16 cellular contexts compared by ENCODE assay signal in the genomic region with DNA sequence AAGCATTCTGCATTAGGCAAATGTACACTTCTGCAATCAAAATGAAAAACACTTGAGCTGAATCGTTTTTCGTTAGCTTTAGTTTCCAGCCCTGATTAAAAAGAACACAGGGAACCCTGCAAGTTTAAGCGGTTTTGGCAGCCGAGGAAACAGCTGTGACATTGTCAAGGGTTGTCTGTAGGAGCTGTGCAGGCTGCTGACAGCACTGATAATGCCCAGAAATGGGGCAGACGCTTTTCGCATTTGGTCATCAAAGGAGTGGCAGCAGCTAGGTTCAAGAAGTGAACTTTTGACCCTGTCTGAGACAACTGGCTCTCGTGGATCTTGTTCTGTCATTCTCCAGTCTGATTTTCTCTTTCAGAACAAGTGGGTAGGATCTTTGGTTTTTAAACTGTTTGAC.
A peak's percentile ranks its signal among the peaks of the same experiment; 100 is the strongest.
DNase-seq lines count a peak whose midpoint lies in the region; ATAC-seq and TF ChIP-seq lines count a peak whose summit lies in the region.
"Had no signal": no experiment of that assay in that cellular context is flagged by ENCODE, and none has a peak within 500 bp of the region (broad histone marks: within the 10 kb centered on the region; RNA-seq: fewer than 3 reads in every experiment).

No MANE protein-coding gene starts in this region.

- H3K4me1 ChIP-seq in SJCRH30 (peaks cover 49% of the 10 kb centered on the region), muscle layer of duodenum (ENCODE audit: control insufficient read depth in 1 of 2, insufficient read depth in 2 of 2, low read length in 2 of 2) (peaks cover 3 to 40% of the 10 kb centered on the region in 2 donors), thoracic aorta (ENCODE audit: control insufficient read depth in 1 of 2, low read depth in 2 of 2) (peaks cover 21 to 43% of the 10 kb centered on the region in 2 donors), prostate gland (replicated peaks) (peaks cover 3% of the 10 kb centered on the region)

- H3K36me3 ChIP-seq in SJCRH30 (no peaks in the 10 kb centered on the region), muscle layer of duodenum (ENCODE audit: control insufficient read depth in 1 of 2, insufficient read depth in 2 of 2, low read length in 2 of 2) (no peaks in the 10 kb centered on the region), thoracic aorta (no peaks in the 10 kb centered on the region), prostate gland (no peaks in the 10 kb centered on the region)
- H3K36me3 ChIP-seq: Peyer's patch had no signal

- no peaks in the 10 kb centered on the region for H3K27me3 ChIP-seq in SJCRH30
- H3K27me3 ChIP-seq in muscle layer of duodenum (ENCODE audit: low read depth, low read length), result no peaks in the 10 kb centered on the region
- no peaks in the 10 kb centered on the region for H3K27me3 ChIP-seq in thoracic aorta (replicated peaks; ENCODE audit: insufficient read depth)
- no peaks in the 10 kb centered on the region for H3K27me3 ChIP-seq in prostate gland (replicated peaks; ENCODE audit: insufficient read depth)
- H3K27me3 ChIP-seq: Peyer's patch had no signal

- intact Hi-C loops in Right ventricle myocardium superior (cut with DNase I) (no loop called here), prostate gland (cut with DNase I) (no loop called here)

- TF ChIP-seq POLR2A in prostate gland (IDR thresholded peaks at IDR 0.05), result no peak

- 0% methylated on average over 7 of the region's 7 CpGs for WGBS in prostate gland

- no peak for TF ChIP-seq CTCF in thoracic aorta (IDR thresholded peaks at IDR 0.05)
- no peak for TF ChIP-seq CTCF in prostate gland (IDR thresholded peaks at IDR 0.05)

- H3K4me3 ChIP-seq in SJCRH30, result peak overlapping the region; percentile 18
- peak overlapping the region; percentile 4 to 24 for H3K4me3 ChIP-seq in muscle layer of duodenum (ENCODE audit: low read depth in 1 of 2, low read length in 2 of 2)
- peak overlapping the region; percentile 39 for H3K4me3 ChIP-seq in thoracic aorta
- H3K4me3 ChIP-seq in prostate gland, result no peak overlapping the region
- H3K4me3 ChIP-seq: Peyer's patch had no signal

- DNase-seq in SJCRH30 (peak; percentile 85 to 92), Right ventricle myocardium superior (peak; percentile 81), thoracic aorta (ENCODE audit: low spot score) (no peak), NCI-H526 treated with DMSO at 0.1 percent for 48 hours (lab: John Stamatoyannopoulos, UW) (no peak), NCI-H2196 (lab: John Stamatoyannopoulos, UW; ENCODE audit: unreplicated experiment) (no peak), prostate gland (ENCODE audit: low spot score) (no peak), dedifferentiated amniotic fluid mesenchymal stem cell (ENCODE audit: extremely low spot score) (no peak)
- DNase-seq: activated naive CD8-positive, alpha-beta T cell treated with anti-CD3 and anti-CD28 coated beads, Interleukin-2, amount 10 ng/mL, durations not matched to agents 7 days and 5 days; effector CD4-positive, alpha-beta T cell; Kasumi-1; naive thymus-derived CD8-positive, alpha-beta T cell; NCI-H2171 treated with DMSO at 0.1 percent for 48 hours; Peyer's patch; stimulated activated CD4-positive, alpha-beta T cell treated with anti-CD3 and anti-CD28 coated beads, Interleukin-1b, Interleukin-23, amount 100 ng/mL, for 48 hours; stimulated activated naive CD4-positive, alpha-beta T cell had no signal

- no peaks in the 10 kb centered on the region for H3K9me3 ChIP-seq in SJCRH30 (replicated peaks)
- no peaks in the 10 kb centered on the region for H3K9me3 ChIP-seq in muscle layer of duodenum (ENCODE audit: control insufficient read depth in 1 of 2, low read length in 2 of 2)
- H3K9me3 ChIP-seq in thoracic aorta, result no peaks in the 10 kb centered on the region
- no peaks in the 10 kb centered on the region for H3K9me3 ChIP-seq in prostate gland
- H3K9me3 ChIP-seq: Peyer's patch had no signal

- peak overlapping the region; percentile 64 for H3K27ac ChIP-seq in SJCRH30
- H3K27ac ChIP-seq in muscle layer of duodenum (ENCODE audit: low read length), result no peak overlapping the region
- peak overlapping the region in 1 of 2 donors; percentile 12 for H3K27ac ChIP-seq in thoracic aorta
- peak overlapping the region in 1 of 2 donors; percentile 6 for H3K27ac ChIP-seq in prostate gland

- ATAC-seq in Right ventricle myocardium superior (ENCODE audit: poor library complexity), result peak; percentile 88
- ATAC-seq in thoracic aorta (ENCODE audit: insufficient number of reproducible peaks, low FRiP score, low read depth), result no peak
- ATAC-seq: naive thymus-derived CD8-positive, alpha-beta T cell had no signal

Comparison
In these comparisons a context has a peak if more than half of its experiments do, and no peak if none do; other contexts are left out.
1. DNase-seq: peak in SJCRH30 (2 of 2) and Right ventricle myocardium superior (single experiment); none in thoracic aorta (single experiment), NCI-H526 treated with DMSO at 0.1 percent for 48 hours (single experiment), NCI-H2196 (single experiment), prostate gland (single experiment) and dedifferentiated amniotic fluid mesenchymal stem cell (single experiment).
2. H3K4me3 ChIP-seq: peak in SJCRH30 (single experiment), muscle layer of duodenum (2 of 2) and thoracic aorta (single experiment); none in prostate gland (0 of 2).